In the genomic region with DNA sequence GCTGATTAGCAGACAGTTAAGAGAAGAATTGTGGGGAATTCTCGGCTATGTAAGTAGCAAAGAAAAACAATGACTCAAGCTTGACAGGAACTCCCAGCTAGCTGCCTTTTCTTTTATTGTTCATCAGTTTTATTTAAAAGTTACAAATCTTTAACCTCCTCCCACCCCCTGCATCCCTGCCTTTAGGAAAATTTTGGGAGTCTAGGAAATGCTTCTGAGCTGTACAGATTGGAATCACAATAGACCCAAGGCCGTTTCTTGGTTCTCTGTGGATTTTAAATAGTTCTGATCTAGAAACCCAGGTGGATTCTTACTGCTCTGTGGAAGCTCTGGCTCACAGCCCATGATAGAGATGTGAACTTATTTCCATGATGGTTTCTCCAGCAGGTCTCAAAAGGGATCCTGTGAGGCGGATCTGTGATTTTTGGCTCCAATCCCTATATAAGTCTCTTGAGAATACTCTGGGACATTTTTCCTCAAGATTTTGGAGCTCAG, we compare ENCODE assay signal across 29 cellular contexts.
DNase-seq lines count a peak whose midpoint lies in the region; ATAC-seq and TF ChIP-seq lines count a peak whose summit lies in the region.
"Had no signal": no experiment of that assay in that cellular context is flagged by ENCODE, and none has a peak within 500 bp of the region (broad histone marks: within the 10 kb centered on the region; RNA-seq: fewer than 3 reads in every experiment).

No MANE protein-coding gene starts in this region.

- H3K14ac ChIP-seq in neuronal stem cell (ENCODE audit: low read length): no peak overlapping the region

- no peak overlapping the region for H3K9ac ChIP-seq in neuronal stem cell (ENCODE audit: low read depth, low read length, poor library complexity)

- no peak overlapping the region for H4K91ac ChIP-seq in neuronal stem cell (ENCODE audit: low read depth, low read length, poor library complexity)

- H2BK12ac ChIP-seq in neuronal stem cell (ENCODE audit: low read length): no peak overlapping the region

- no peak overlapping the region for H3K4ac ChIP-seq in neuronal stem cell (ENCODE audit: low read length)

- H4K8ac ChIP-seq in neuronal stem cell (ENCODE audit: low read depth, low read length): no peak overlapping the region

- no peak overlapping the region for H2BK15ac ChIP-seq in neuronal stem cell (ENCODE audit: low read length)

- H3K27ac ChIP-seq in heart right ventricle (peak overlapping the region in 5 of 10 donors; percentile 12 to 56 (median 32)), neuronal stem cell (replicated peaks; ENCODE audit: low read length) (no peak overlapping the region)
- H3K27ac ChIP-seq: adrenal gland, C4-2B, sigmoid colon, upper lobe of right lung had no signal

- intact Hi-C loops in heart right ventricle (cut with DNase I): no loop called here
- intact Hi-C loops in Right ventricle myocardium inferior (cut with DNase I): no loop called here

- H2AK5ac ChIP-seq in neuronal stem cell (ENCODE audit: low read depth, low read length): no peak overlapping the region

- H3K9me3 ChIP-seq in heart right ventricle (no peaks in the 10 kb centered on the region), neuronal stem cell (replicated peaks in 1 of 2; ENCODE audit: control insufficient read depth in 2 of 2, insufficient read depth in 1 of 2, low read depth in 1 of 2, low read length in 2 of 2) (no peaks in the 10 kb centered on the region)
- H3K9me3 ChIP-seq: adrenal gland, sigmoid colon, upper lobe of right lung had no signal

- 32 to 48% methylated on average over 3 of the region's 3 CpGs for WGBS in heart right ventricle, 2 donors
- no CpG with 5 or more reads among the region's 3 CpGs for WGBS in neuronal stem cell (ENCODE audit: extremely low coverage in 2 of 2, insufficient read length in 2 of 2, insufficient replicate concordance in 1 of 2), 2 donors

- H3K4me1 ChIP-seq in heart right ventricle (peaks cover 0 to 36% (median 0%) of the 10 kb centered on the region in 9 donors), neuronal stem cell (ENCODE audit: control insufficient read depth in 2 of 2, insufficient read depth in 1 of 2, low read depth in 1 of 2, low read length in 2 of 2) (no peaks in the 10 kb centered on the region)
- H3K4me1 ChIP-seq: adrenal gland, sigmoid colon, upper lobe of right lung had no signal

- ATAC-seq in heart right ventricle (peak; percentile 44 to 95 (median 76)), Right ventricle myocardium inferior (no peak), GM18868 (IDR thresholded peaks at IDR 0.05; ENCODE audit: unreplicated experiment) (no peak)
- ATAC-seq: activated CD4-positive, alpha-beta T cell treated with anti-CD3 and anti-CD28 coated beads for 36 hours; left lobe of liver; natural killer cell treated with Interleukin-12 subunit alpha and Interleukin-12 subunit beta and Interleukin-15 and Interleukin-18, amount 100 ng/mL, for 72 hours; SK-N-SH treated with all-trans-retinoic acid at 6 μM for 48 hours; upper lobe of right lung had no signal

- TF ChIP-seq CTCF in heart right ventricle (IDR thresholded peaks at IDR 0.05) (no peak), epithelial cell of esophagus (IDR thresholded peaks at IDR 0.05; ENCODE audit: insufficient read depth, low read depth, low read length, missing control alignments) (no peak)

- H3K79me1 ChIP-seq in neuronal stem cell (ENCODE audit: low read depth, low read length): no peaks in the 10 kb centered on the region

- no peak overlapping the region for H3K18ac ChIP-seq in neuronal stem cell (ENCODE audit: low read length)

- no peak overlapping the region for H2BK120ac ChIP-seq in neuronal stem cell (ENCODE audit: low read depth, low read length)

- H3K23ac ChIP-seq in neuronal stem cell (ENCODE audit: low read depth, low read length, poor library complexity): no peak overlapping the region

- H3K4me3 ChIP-seq in heart right ventricle (no peak overlapping the region), epithelial cell of esophagus (ENCODE audit: low read length) (no peak overlapping the region), neuronal stem cell (ENCODE audit: low read length in 2 of 2) (no peak overlapping the region)
- H3K4me3 ChIP-seq: adrenal gland, sigmoid colon, upper lobe of right lung had no signal

- H2BK5ac ChIP-seq in neuronal stem cell (ENCODE audit: low read length): no peak overlapping the region

- H3K4me2 ChIP-seq in neuronal stem cell (ENCODE audit: insufficient read depth, low read length, poor library complexity, severe bottlenecking): no peak overlapping the region

- DNase-seq in heart right ventricle: peak in 1 of 2 donors; percentile 67
- no peak for DNase-seq in Right ventricle myocardium inferior (ENCODE audit: missing footprints)
- peak; percentile 19 for DNase-seq in epithelial cell of esophagus (ENCODE audit: low read depth)
- no peak for DNase-seq in neuronal stem cell (ENCODE audit: low spot score)
- no peak for DNase-seq in midbrain (lab: John Stamatoyannopoulos, UW)
- DNase-seq in ecto neural progenitor cell (ENCODE audit: low spot score): no peak
- no peak for DNase-seq in NCI-H1436 treated with DMSO at 0.1 percent for 48 hours (lab: John Stamatoyannopoulos, UW)
- DNase-seq: activated CD4-positive, alpha-beta T cell treated with anti-CD3 and anti-CD28 coated beads for 36 hours; activated naive CD4-positive, alpha-beta T cell; activated T-cell treated with anti-CD3 and anti-CD28 coated beads, Interleukin-2, amount 50 U/mL, for 1 hour; adrenal gland; Calu3; caudate nucleus; dermis blood vessel endothelial cell; H9; head of caudate nucleus; KBM-7; NCI-H2171 treated with DMSO at 0.1 percent for 48 hours; NCI-H526 treated with DMSO at 0.1 percent for 48 hours; posterior cingulate gyrus; RPMI8226; sigmoid colon; T-helper 2 cell; upper lobe of right lung had no signal

- H2AFZ ChIP-seq in neuronal stem cell (ENCODE audit: low read length): peak overlapping the region; percentile 30

- no peaks in the 10 kb centered on the region for H3K36me3 ChIP-seq in heart right ventricle
- no peaks in the 10 kb centered on the region for H3K36me3 ChIP-seq in neuronal stem cell (replicated peaks in 1 of 2; ENCODE audit: control insufficient read depth in 2 of 2, insufficient read depth in 2 of 2, low read length in 2 of 2)
- H3K36me3 ChIP-seq: adrenal gland, sigmoid colon, upper lobe of right lung had no signal

- no peaks in the 10 kb centered on the region for H3K27me3 ChIP-seq in heart right ventricle
- no peaks in the 10 kb centered on the region for H3K27me3 ChIP-seq in neuronal stem cell (ENCODE audit: control insufficient read depth in 3 of 3, insufficient read depth in 3 of 3, low read depth in 1 of 3, low read length in 3 of 3)
- H3K27me3 ChIP-seq: adrenal gland, sigmoid colon, upper lobe of right lung had no signal

Comparison
In these comparisons a context has a peak if more than half of its experiments do, and no peak if none do; other contexts are left out.
1. ATAC-seq: peak in heart right ventricle (8 of 8); none in Right ventricle myocardium inferior (single experiment) and GM18868 (single experiment).